26 cellular contexts compared by ENCODE assay signal in genomic region chr4:179871726-179872125, GRCh38.
"Had no signal": no experiment of that assay in that cellular context is flagged by ENCODE, and none has a peak within 500 bp of the region (broad histone marks: within the 10 kb centered on the region; RNA-seq: fewer than 3 reads in every experiment).

No MANE protein-coding gene starts in this region.

- H3K9me3 ChIP-seq: mucosa of descending colon, ovary, right atrium auricular region, testis, thyroid gland, transverse colon, upper lobe of left lung, vagina had no signal

- DNase-seq: hypothalamus; immature natural killer cell; kidney; left colon; left ventricle myocardium inferior; midbrain; mucosa of descending colon; naive thymus-derived CD4-positive, alpha-beta T cell; ovary; stimulated activated CD4-positive, alpha-beta T cell treated with anti-CD3 and anti-CD28 coated beads, Interleukin-12 subunit alpha, Interleukin-12 subunit beta, amount 100 ng/mL, for 4 hours; stimulated activated CD4-positive, alpha-beta T cell treated with anti-CD3 and anti-CD28 coated beads, Interleukin-15, amount 100 ng/mL, for 24 hours; stimulated activated CD4-positive, alpha-beta T cell treated with anti-CD3 and anti-CD28 coated beads, Interleukin-2, amount 100 ng/mL, for 24 hours; stimulated activated CD4-positive, alpha-beta T cell treated with anti-CD3 and anti-CD28 coated beads, Interleukin-4, amount 100 ng/mL, for 1 hour; stimulated activated naive B cell treated with anti-CD40 and anti-IgM and Interleukin-4, amounts not matched to agents 10 μg/mL and 1 μg/mL and 100 μg/mL, for 72 hours; stimulated activated naive CD8-positive, alpha-beta T cell treated with anti-CD3 and anti-CD28 coated beads, Interleukin-15, Interleukin-2, amounts not matched to agents 100 U/mL and 50 U/mL, for 24 hours; stomach; testis; thyroid gland; transverse colon; upper lobe of left lung had no signal

- H3K4me3 ChIP-seq: left ventricle myocardium inferior, lung, mucosa of descending colon, ovary, right atrium auricular region, skin epidermis, stomach, testis, thyroid gland, transverse colon, upper lobe of left lung, vagina had no signal

- H3K27ac ChIP-seq: left ventricle myocardium inferior, ovary, right atrium auricular region, skin epidermis, stomach, testis, thyroid gland, transverse colon, upper lobe of left lung, vagina had no signal

- ATAC-seq: left colon; mucosa of descending colon; naive thymus-derived CD4-positive, alpha-beta T cell; natural killer cell treated with Interleukin-12 subunit alpha and Interleukin-12 subunit beta and Interleukin-15 and Interleukin-18, amount 100 ng/mL, for 72 hours; sciatic nerve; stimulated activated naive B cell treated with anti-CD40 and anti-IgM and Interleukin-4, amounts not matched to agents 10 μg/mL and 1 μg/mL and 100 μg/mL, for 72 hours; stimulated activated naive CD8-positive, alpha-beta T cell treated with anti-CD3 and anti-CD28 coated beads, Interleukin-15, Interleukin-2, amounts not matched to agents 100 U/mL and 50 U/mL, for 24 hours had no signal

- H3K36me3 ChIP-seq: left ventricle myocardium inferior, ovary, right atrium auricular region, stomach, thyroid gland, transverse colon, upper lobe of left lung, vagina had no signal

- H3K4me1 ChIP-seq: left ventricle myocardium inferior, right atrium auricular region, stomach, testis, thyroid gland, transverse colon, upper lobe of left lung, vagina had no signal

- H3K27me3 ChIP-seq: ovary, right atrium auricular region, stomach, testis, thyroid gland, transverse colon, upper lobe of left lung, vagina had no signal
